Comparison of ENCODE assay signal across 1 cellular context in the genomic region with DNA sequence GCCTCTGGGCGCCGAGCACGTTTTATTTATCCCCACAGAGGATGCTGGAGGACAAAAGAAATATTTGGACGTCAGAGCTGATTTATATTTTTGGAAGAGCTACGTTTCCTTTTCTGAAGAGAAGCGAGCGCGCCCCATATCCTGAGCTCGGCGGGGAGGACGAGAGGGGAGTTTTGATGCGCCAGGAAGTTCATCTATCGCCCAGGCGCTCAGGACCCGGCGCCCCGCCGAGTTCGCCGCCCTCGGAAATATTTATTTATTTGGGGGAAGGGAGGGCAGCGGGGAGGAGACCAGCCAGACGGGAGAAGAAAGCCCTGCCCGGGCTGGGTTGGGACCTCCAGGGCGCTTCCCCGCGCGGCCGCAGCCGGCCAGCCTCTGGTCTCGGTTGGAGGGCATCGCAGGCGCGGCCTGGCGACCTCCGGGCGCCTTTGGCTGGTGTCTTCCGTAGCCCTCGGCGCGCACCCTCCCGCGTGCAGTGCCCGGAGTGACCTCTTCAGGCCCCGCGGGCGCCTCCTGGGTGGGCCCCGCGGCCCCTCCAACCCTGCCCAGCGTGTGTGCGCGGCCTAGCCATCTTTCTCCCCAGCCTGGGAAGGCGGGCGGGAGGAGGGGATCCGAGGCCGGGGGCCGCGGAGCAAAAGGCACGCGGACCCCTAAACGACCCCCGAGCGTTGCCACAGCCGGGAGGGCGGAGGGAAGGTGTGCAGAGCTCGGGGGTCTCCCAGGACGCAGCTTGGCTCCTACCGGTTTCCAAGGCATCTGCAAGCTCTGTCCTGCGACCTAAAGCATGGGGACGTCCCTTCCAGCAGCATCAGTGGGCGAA.
TF ChIP-seq lines count a peak whose summit lies in the region.

No MANE protein-coding gene starts in this region.

TF ChIP-seq in HepG2, 621 proteins besides CTCF, POLR2A, EP300 and RAD21 (continued from another document):
- TF ChIP-seq, protein P1, sequence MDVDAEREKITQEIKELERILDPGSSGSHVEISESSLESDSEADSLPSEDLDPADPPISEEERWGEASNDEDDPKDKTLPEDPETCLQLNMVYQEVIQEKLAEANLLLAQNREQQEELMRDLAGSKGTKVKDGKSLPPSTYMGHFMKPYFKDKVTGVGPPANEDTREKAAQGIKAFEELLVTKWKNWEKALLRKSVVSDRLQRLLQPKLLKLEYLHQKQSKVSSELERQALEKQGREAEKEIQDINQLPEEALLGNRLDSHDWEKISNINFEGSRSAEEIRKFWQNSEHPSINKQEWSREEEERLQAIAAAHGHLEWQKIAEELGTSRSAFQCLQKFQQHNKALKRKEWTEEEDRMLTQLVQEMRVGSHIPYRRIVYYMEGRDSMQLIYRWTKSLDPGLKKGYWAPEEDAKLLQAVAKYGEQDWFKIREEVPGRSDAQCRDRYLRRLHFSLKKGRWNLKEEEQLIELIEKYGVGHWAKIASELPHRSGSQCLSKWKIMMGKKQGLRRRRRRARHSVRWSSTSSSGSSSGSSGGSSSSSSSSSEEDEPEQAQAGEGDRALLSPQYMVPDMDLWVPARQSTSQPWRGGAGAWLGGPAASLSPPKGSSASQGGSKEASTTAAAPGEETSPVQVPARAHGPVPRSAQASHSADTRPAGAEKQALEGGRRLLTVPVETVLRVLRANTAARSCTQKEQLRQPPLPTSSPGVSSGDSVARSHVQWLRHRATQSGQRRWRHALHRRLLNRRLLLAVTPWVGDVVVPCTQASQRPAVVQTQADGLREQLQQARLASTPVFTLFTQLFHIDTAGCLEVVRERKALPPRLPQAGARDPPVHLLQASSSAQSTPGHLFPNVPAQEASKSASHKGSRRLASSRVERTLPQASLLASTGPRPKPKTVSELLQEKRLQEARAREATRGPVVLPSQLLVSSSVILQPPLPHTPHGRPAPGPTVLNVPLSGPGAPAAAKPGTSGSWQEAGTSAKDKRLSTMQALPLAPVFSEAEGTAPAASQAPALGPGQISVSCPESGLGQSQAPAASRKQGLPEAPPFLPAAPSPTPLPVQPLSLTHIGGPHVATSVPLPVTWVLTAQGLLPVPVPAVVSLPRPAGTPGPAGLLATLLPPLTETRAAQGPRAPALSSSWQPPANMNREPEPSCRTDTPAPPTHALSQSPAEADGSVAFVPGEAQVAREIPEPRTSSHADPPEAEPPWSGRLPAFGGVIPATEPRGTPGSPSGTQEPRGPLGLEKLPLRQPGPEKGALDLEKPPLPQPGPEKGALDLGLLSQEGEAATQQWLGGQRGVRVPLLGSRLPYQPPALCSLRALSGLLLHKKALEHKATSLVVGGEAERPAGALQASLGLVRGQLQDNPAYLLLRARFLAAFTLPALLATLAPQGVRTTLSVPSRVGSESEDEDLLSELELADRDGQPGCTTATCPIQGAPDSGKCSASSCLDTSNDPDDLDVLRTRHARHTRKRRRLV (CRISPR knock-in tag; IDR thresholded peaks at IDR 0.05): no peak
- TF ChIP-seq, protein P2, sequence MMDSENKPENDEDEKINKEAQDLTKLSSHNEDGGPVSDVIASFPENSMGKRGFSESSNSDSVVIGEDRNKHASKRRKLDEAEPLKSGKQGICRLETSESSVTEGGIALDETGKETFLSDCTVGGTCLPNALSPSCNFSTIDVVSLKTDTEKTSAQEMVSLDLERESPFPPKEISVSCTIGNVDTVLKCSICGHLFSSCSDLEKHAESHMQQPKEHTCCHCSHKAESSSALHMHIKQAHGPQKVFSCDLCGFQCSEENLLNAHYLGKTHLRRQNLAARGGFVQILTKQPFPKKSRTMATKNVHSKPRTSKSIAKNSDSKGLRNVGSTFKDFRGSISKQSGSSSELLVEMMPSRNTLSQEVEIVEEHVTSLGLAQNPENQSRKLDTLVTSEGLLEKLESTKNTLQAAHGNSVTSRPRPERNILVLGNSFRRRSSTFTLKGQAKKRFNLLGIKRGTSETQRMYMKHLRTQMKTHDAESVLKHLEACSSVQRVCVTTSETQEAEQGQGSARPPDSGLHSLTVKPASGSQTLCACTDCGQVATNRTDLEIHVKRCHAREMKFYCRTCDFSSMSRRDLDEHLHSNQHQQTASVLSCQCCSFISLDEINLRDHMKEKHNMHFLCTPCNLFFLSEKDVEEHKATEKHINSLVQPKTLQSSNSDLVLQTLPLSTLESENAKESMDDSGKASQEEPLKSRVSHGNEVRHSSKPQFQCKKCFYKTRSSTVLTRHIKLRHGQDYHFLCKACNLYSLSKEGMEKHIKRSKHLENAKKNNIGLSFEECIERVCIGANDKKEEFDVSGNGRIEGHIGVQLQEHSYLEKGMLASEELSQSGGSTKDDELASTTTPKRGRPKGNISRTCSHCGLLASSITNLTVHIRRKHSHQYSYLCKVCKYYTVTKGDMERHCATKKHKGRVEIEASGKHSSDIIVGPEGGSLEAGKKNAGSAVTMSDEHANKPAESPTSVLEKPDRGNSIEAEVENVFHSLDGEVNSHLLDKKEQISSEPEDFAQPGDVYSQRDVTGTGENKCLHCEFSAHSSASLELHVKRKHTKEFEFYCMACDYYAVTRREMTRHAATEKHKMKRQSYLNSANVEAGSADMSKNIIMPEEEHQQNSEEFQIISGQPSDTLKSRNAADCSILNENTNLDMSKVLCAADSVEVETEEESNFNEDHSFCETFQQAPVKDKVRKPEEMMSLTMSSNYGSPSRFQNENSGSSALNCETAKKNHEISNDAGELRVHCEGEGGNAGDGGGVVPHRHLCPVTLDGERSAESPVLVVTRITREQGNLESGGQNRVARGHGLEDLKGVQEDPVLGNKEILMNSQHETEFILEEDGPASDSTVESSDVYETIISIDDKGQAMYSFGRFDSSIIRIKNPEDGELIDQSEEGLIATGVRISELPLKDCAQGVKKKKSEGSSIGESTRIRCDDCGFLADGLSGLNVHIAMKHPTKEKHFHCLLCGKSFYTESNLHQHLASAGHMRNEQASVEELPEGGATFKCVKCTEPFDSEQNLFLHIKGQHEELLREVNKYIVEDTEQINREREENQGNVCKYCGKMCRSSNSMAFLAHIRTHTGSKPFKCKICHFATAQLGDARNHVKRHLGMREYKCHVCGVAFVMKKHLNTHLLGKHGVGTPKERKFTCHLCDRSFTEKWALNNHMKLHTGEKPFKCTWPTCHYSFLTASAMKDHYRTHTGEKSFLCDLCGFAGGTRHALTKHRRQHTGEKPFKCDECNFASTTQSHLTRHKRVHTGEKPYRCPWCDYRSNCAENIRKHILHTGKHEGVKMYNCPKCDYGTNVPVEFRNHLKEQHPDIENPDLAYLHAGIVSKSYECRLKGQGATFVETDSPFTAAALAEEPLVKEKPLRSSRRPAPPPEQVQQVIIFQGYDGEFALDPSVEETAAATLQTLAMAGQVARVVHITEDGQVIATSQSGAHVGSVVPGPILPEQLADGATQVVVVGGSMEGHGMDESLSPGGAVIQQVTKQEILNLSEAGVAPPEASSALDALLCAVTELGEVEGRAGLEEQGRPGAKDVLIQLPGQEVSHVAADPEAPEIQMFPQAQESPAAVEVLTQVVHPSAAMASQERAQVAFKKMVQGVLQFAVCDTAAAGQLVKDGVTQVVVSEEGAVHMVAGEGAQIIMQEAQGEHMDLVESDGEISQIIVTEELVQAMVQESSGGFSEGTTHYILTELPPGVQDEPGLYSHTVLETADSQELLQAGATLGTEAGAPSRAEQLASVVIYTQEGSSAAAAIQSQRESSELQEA (CRISPR knock-in tag; IDR thresholded peaks at IDR 0.05; ENCODE audit: not compliant biosample characterization): no peak
- TF ChIP-seq ZNF777 (CRISPR knock-in tag; IDR thresholded peaks at IDR 0.05) (0 out of 2 replicates have a peak, but pooled peaks have one; percentile 4), ZNF329 (CRISPR knock-in tag; IDR thresholded peaks at IDR 0.05; ENCODE audit: low read depth) (no peak), ZNF768 (CRISPR knock-in tag; IDR thresholded peaks at IDR 0.05) (no peak), MTF2 (CRISPR knock-in tag; IDR thresholded peaks at IDR 0.05; ENCODE audit: borderline replicate concordance) (peak; percentile 11; the same call in 1 of the 2 replicates)
- TF ChIP-seq, protein P3, sequence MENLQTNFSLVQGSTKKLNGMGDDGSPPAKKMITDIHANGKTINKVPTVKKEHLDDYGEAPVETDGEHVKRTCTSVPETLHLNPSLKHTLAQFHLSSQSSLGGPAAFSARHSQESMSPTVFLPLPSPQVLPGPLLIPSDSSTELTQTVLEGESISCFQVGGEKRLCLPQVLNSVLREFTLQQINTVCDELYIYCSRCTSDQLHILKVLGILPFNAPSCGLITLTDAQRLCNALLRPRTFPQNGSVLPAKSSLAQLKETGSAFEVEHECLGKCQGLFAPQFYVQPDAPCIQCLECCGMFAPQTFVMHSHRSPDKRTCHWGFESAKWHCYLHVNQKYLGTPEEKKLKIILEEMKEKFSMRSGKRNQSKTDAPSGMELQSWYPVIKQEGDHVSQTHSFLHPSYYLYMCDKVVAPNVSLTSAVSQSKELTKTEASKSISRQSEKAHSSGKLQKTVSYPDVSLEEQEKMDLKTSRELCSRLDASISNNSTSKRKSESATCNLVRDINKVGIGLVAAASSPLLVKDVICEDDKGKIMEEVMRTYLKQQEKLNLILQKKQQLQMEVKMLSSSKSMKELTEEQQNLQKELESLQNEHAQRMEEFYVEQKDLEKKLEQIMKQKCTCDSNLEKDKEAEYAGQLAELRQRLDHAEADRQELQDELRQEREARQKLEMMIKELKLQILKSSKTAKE (CRISPR knock-in tag; IDR thresholded peaks at IDR 0.05; ENCODE audit: borderline replicate concordance): no peak
TF ChIP-seq in HepG2: peak in this region for 3.
